In genomic region chr17:73150622-73151300, GRCh38 we compare ENCODE assay signal across 3 cellular contexts. TPM values are rescaled to one million over a fixed set of nuclear protein-coding genes. Genes with fewer than 3 reads are reported as not detected.
"Had no signal": no experiment of that assay in that cellular context is flagged by ENCODE, and none has a peak within 500 bp of the region (broad histone marks: within the 10 kb centered on the region; RNA-seq: fewer than 3 reads in every experiment).

No MANE protein-coding gene starts in this region.

RNA-seq across cellular contexts. Expression of gene SSTR2, which starts 14.0 kb away (rescaled TPM):
- total RNA-seq: activated naive CD4-positive, alpha-beta T cell treated with anti-CD3 and anti-CD28 coated beads for 36 hours; OCI-LY7; PC-9 had no signal
